Comparison of ENCODE assay signal across 8 cellular contexts in the genomic region with DNA sequence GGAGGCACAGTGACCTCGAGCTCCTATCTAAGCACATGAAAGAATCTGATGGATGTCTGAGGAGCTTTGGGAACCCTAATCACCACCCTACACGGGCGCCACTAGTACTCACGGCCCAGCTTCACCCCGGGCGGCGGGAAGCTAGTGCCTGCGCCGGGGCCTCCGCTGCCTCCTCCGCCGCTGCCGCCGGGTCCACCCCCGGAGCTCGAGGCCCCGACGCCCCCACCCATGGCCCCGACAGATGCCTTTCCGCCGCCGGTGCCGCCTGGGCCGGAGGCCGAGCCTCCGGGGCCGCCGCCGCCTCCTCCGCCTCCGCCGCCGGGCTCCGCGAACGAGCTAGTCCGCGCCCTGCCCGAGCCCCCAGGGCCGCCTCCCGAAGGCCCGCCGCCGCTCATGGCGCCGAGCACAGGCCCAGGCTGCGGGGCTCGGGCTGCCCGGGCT. TPM values are rescaled to one million over a fixed set of nuclear protein-coding genes. Genes with fewer than 3 reads are reported as not detected.
A peak's percentile ranks its signal among the peaks of the same experiment; 100 is the strongest.
DNase-seq lines count a peak whose midpoint lies in the region; ATAC-seq and TF ChIP-seq lines count a peak whose summit lies in the region.

No MANE protein-coding gene starts in this region.

- H3F3A ChIP-seq in OCI-LY1 (ENCODE audit: insufficient read depth, low read length) = no peaks in the 10 kb centered on the region

- peaks cover 16% of the 10 kb centered on the region for H3K4me1 ChIP-seq in OCI-LY1 (ENCODE audit: insufficient read depth, low read length, severe bottlenecking)
- peaks cover 25% of the 10 kb centered on the region for H3K4me1 ChIP-seq in effector memory CD4-positive, alpha-beta T cell (ENCODE audit: control insufficient read depth, insufficient read depth, low read length, poor library complexity, severe bottlenecking)

- peak overlapping the region; percentile 13 for H3K27ac ChIP-seq in OCI-LY1 (ENCODE audit: low read depth, low read length, poor library complexity, severe bottlenecking)
- H3K27ac ChIP-seq in effector memory CD4-positive, alpha-beta T cell (ENCODE audit: insufficient read depth, low read length, poor library complexity, severe bottlenecking) = peak overlapping the region; percentile 82

- H4K20me1 ChIP-seq in OCI-LY1 (ENCODE audit: insufficient read depth, low read length) = no peaks in the 10 kb centered on the region

- no peak overlapping the region for H2AFZ ChIP-seq in OCI-LY1 (ENCODE audit: low read length)

- H3K9me2 ChIP-seq in OCI-LY1 (ENCODE audit: low read depth, low read length) = no peaks in the 10 kb centered on the region

- H3K9me3 ChIP-seq in OCI-LY1 (ENCODE audit: low read length) = no peaks in the 10 kb centered on the region
- no peaks in the 10 kb centered on the region for H3K9me3 ChIP-seq in effector memory CD4-positive, alpha-beta T cell (ENCODE audit: control insufficient read depth, low read length)

- peak overlapping the region; percentile 83 for H3K9ac ChIP-seq in OCI-LY1 (ENCODE audit: low read length)

- peak overlapping the region; percentile 67 for H3K4me3 ChIP-seq in OCI-LY1 (ENCODE audit: low read depth, low read length, poor library complexity, severe bottlenecking)
- peak overlapping the region; percentile 57 for H3K4me3 ChIP-seq in effector memory CD4-positive, alpha-beta T cell (ENCODE audit: insufficient read depth, low read depth, low read length, poor library complexity, severe bottlenecking)

- peak overlapping the region; percentile 98 for H3K4me3 Mint-ChIP-seq in natural killer cell

- H3K36me3 Mint-ChIP-seq in natural killer cell = no peaks in the 10 kb centered on the region

- no peaks in the 10 kb centered on the region for H3K9me3 Mint-ChIP-seq in natural killer cell

- H3K79me2 ChIP-seq in OCI-LY1 (ENCODE audit: insufficient read depth, low read length) = peaks cover 9% of the 10 kb centered on the region

- peaks cover 45 to 62% of the 10 kb centered on the region in 2 donors for H3K4me1 Mint-ChIP-seq in natural killer cell

- intact Hi-C loops in natural killer cell (cut with micrococcal nuclease) = loop anchor here (1.0 to 2.0 kb wide), 3 partner anchors 22 to 181 kb away; a partner anchor contains a TSS

- DNase-seq in activated gamma-delta T cell treated with Interleukin-2 at 50 U/mL for 16 hours (peak; percentile 31), activated gamma-delta T cell (lab: John Stamatoyannopoulos, UW) (no peak), natural killer cell (no peak), NCI-H69 (lab: John Stamatoyannopoulos, UW) (no peak)
- no peak for DNase-seq in effector memory CD4-positive, alpha-beta T cell

- no peak for TF ChIP-seq CTCF in OCI-LY1 (IDR thresholded peaks at IDR 0.05; ENCODE audit: low read length)
- TF ChIP-seq CTCF in natural killer cell (IDR thresholded peaks at IDR 0.05) = no peak

- no peaks in the 10 kb centered on the region for H3K27me3 Mint-ChIP-seq in natural killer cell (ENCODE audit: low read depth in 2 of 2)

- H3K27ac Mint-ChIP-seq in natural killer cell = peak overlapping the region; percentile 93 to 98

- no peak for ATAC-seq in natural killer cell
- no peak for ATAC-seq in GM18870 (IDR thresholded peaks at IDR 0.05; ENCODE audit: unreplicated experiment)
- ATAC-seq in HG02610 (IDR thresholded peaks at IDR 0.05; ENCODE audit: unreplicated experiment) = no peak

- peak overlapping the region; percentile 93 for H3K4me2 ChIP-seq in OCI-LY1 (ENCODE audit: low read length)

- peaks cover 16% of the 10 kb centered on the region; the same call in 1 of the 2 replicates for H3K36me3 ChIP-seq in OCI-LY1 (ENCODE audit: insufficient read depth, low read length)
- peaks cover 6% of the 10 kb centered on the region for H3K36me3 ChIP-seq in effector memory CD4-positive, alpha-beta T cell (ENCODE audit: control insufficient read depth, insufficient read depth, low read length)

- no peaks in the 10 kb centered on the region for H3K27me3 ChIP-seq in OCI-LY1 (ENCODE audit: insufficient read depth, low read length)
- H3K27me3 ChIP-seq in effector memory CD4-positive, alpha-beta T cell (replicated peaks; ENCODE audit: control insufficient read depth, insufficient read depth, low read length, poor library complexity, severe bottlenecking) = no peaks in the 10 kb centered on the region

RNA-seq across cellular contexts. Expression of a gene that starts 0.3 kb away (rescaled TPM):
- 10 to 100 TPM; 42.5 to 52.1 (median 44.1) TPM for total RNA-seq in natural killer cell

RNA-seq across cellular contexts. Expression of a gene that starts 12.8 kb away (rescaled TPM):
- total RNA-seq in natural killer cell = 100 to 1,000 TPM in 1 of 3 donors, 10 to 100 TPM in 2; 58.3 to 115 (median 75.6) TPM

RNA-seq across cellular contexts. Expression of a gene that starts 22.0 kb away (rescaled TPM):
- 10 to 100 TPM in 2 of 3 donors, 1 to 10 TPM in 1; 8.8 to 10.6 (median 10.2) TPM for total RNA-seq in natural killer cell

RNA-seq across cellular contexts. Expression of a gene that starts 24.6 kb away (rescaled TPM):
- total RNA-seq in natural killer cell = 100 to 1,000 TPM in 1 of 3 donors, 10 to 100 TPM in 2; 83.2 to 110 (median 83.7) TPM

RNA-seq across cellular contexts. Expression of a gene that starts 27.0 kb away (rescaled TPM):
- total RNA-seq in natural killer cell = 100 to 1,000 TPM in 2 of 3 donors, 10 to 100 TPM in 1; 95.4 to 121 (median 108) TPM
